Comparison of ENCODE assay signal across 1 cellular context in the genomic region with DNA sequence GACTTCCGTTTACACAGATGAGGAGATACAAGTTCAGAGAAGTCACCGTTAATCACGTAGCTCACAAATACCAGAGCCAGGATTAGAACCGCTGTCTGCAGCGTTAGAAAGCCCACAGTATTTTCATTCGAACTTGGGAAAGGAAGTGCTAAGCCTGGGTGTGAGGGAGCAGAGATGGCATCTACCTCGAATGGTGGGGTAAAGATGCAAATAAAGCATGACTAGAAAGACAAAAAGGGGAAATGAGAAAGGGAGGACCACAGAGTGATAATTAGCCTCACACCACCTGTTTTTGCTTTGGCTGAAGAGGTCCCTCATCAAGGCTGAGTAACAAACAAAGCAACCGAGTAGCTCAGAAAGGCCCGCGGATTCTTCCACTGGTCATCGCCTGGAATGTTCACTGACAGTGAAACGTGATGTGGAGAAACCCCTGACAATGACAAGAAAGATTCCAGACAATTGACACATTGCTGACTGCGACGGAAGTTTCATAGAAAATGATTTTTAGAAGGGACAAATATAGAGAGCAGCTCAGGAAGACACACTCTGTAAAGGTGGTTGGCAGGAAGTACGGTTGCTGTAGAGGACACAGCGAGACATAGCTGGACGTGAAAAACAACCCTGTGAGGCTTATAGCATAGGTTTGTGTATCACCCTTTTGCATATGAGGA.
TF ChIP-seq lines count a peak whose summit lies in the region.

No MANE protein-coding gene starts in this region.

TF ChIP-seq in GM23338, 12 proteins besides CTCF, POLR2A, EP300 and RAD21 (continued from another document):
- no peak for TF ChIP-seq CREB1 (CRISPR knock-in tag; IDR thresholded peaks at IDR 0.05; ENCODE audit: low read depth)
